1 cellular context compared by ENCODE assay signal in genomic region chr12:109460538-109460937, GRCh38.
TF ChIP-seq lines count a peak whose summit lies in the region.

No MANE protein-coding gene starts in this region.

TF ChIP-seq in K562, 482 proteins besides CTCF, POLR2A, EP300 and RAD21:
- no peak for TF ChIP-seq TCF7L2 (IDR thresholded peaks at IDR 0.05; ENCODE audit: low read depth, low read length)
- TF ChIP-seq KAT7 (CRISPR knock-in tag; IDR thresholded peaks at IDR 0.05; ENCODE audit: borderline replicate concordance): 0 out of 2 replicates have a peak, but pooled peaks have one; percentile 24
- TF ChIP-seq ZNF780A (CRISPR knock-in tag; IDR thresholded peaks at IDR 0.05): no peak
- TF ChIP-seq E2F8 (IDR thresholded peaks at IDR 0.05; ENCODE audit: low read depth, partially characterized antibody): no peak
- peak; percentile 38; the same call in 1 of the 2 replicates for TF ChIP-seq ZNF263 (CRISPR knock-in tag; IDR thresholded peaks at IDR 0.05; ENCODE audit: borderline replicate concordance)
- no peak for TF ChIP-seq FOXM1 (IDR thresholded peaks at IDR 0.05; ENCODE audit: low read depth)
- TF ChIP-seq FOXM1 (CRISPR knock-in tag; IDR thresholded peaks at IDR 0.05; ENCODE audit: low read depth): 0 out of 2 replicates have a peak, but pooled peaks have one; percentile 43
- peak; percentile 18; the same call in 1 of the 2 replicates for TF ChIP-seq TFAP4 (CRISPR knock-in tag; IDR thresholded peaks at IDR 0.05; ENCODE audit: borderline replicate concordance)
- no peak for TF ChIP-seq CREB1 (IDR thresholded peaks at IDR 0.05)
- 0 out of 2 replicates have a peak, but pooled peaks have one; percentile 34 for TF ChIP-seq CREB1 (CRISPR knock-in tag; IDR thresholded peaks at IDR 0.05)
